ENCODE assay signal across 9 cellular contexts in the genomic region with DNA sequence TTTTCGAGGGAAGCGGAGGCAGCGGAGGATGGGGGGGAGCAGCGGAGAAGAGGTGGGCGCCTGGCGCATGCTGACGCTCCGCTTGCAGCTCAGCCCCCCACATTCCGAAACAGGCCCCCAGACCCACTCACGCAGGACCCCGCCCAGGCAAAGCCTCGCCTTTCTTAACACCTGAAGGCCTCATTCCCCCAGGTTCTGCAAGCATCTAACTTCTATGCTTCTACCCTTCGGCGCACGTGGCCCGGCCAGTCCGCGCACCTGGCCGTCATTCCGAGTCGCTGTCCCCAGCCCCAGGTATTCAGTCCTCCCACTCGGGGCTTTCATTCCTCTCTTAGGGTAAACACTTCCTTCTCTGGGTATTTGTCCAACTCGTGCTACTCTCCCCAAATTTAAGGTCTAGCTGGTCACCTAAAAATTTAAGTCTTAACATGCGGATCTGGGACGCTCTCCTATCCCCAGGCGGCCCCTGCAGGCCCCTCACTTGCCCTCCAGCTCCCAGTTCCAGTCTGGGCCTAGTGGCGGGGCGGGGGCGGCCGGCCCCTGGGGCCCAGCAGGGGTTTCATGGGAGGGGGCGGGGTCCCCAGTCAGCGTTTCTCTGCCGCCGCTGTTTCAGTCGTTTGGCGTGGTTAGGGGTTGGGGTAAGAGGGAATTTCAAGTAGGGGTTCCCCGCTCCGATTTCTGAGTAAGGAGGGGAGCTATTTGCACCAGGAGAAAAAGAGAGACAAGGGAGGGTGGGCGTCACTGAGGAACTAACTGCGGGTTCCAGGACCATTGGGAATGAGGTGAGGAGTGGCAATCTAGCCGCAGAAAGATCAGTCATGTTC. TPM values are rescaled to one million over a fixed set of nuclear protein-coding genes. Genes with fewer than 3 reads are reported as not detected.
A peak's percentile ranks its signal among the peaks of the same experiment; 100 is the strongest.
DNase-seq lines count a peak whose midpoint lies in the region; ATAC-seq and TF ChIP-seq lines count a peak whose summit lies in the region.
"Had no signal": no experiment of that assay in that cellular context is flagged by ENCODE, and none has a peak within 500 bp of the region (broad histone marks: within the 10 kb centered on the region; RNA-seq: fewer than 3 reads in every experiment).

No MANE protein-coding gene starts in this region.

- H3K27me3 Mint-ChIP-seq in activated CD4-positive, alpha-beta T cell treated with anti-CD3 and anti-CD28 coated beads for 36 hours: no peaks in the 10 kb centered on the region

- no peaks in the 10 kb centered on the region for H3K9me3 ChIP-seq in OCI-LY3 (ENCODE audit: insufficient read depth, low read length)

- POLR2A ChIA-PET in activated CD4-positive, alpha-beta T cell treated with anti-CD3 and anti-CD28 coated beads for 36 hours (lab: Charles Lee): interaction anchor here (0.6 to 1.4 kb wide), 6 partner anchors 16 to 63 kb away, joined by 3 to 10 read pairs (median 5); a partner anchor contains a TSS

- CTCF ChIA-PET in activated CD4-positive, alpha-beta T cell treated with anti-CD3 and anti-CD28 coated beads for 36 hours (lab: Charles Lee): interaction anchor here (0.6 to 8.6 kb wide), 28 partner anchors 8 to 440 kb away, joined by 3 to 86 read pairs (median 4); a partner anchor contains a TSS

- H3K36me3 ChIP-seq in OCI-LY3 (replicated peaks; ENCODE audit: low read depth, low read length): peaks cover 2% of the 10 kb centered on the region
- H3K36me3 ChIP-seq in kidney epithelial cell (ENCODE audit: control insufficient read depth, insufficient read depth, low read length): no peaks in the 10 kb centered on the region

- H3K4me2 ChIP-seq in OCI-LY3 (ENCODE audit: low read length): peak overlapping the region; percentile 82

- H3K4me3 Mint-ChIP-seq in activated CD4-positive, alpha-beta T cell treated with anti-CD3 and anti-CD28 coated beads for 36 hours: peak overlapping the region; percentile 96

- peak overlapping the region; percentile 89 for H3K9ac ChIP-seq in OCI-LY3 (ENCODE audit: low read length)

- H3K27ac ChIP-seq in OCI-LY3 (ENCODE audit: low read length): peak overlapping the region; percentile 95

- TF ChIP-seq CTCF in OCI-LY3 (IDR thresholded peaks at IDR 0.05; ENCODE audit: low read depth, low read length): no peak
- TF ChIP-seq CTCF in kidney epithelial cell (IDR thresholded peaks at IDR 0.05; ENCODE audit: insufficient read depth, low read length, poor library complexity, severe bottlenecking): no peak

- H3K79me2 ChIP-seq in OCI-LY3 (ENCODE audit: low read length): peaks cover 23% of the 10 kb centered on the region

- H4K20me1 ChIP-seq in OCI-LY3 (ENCODE audit: insufficient read depth, low read length): no peaks in the 10 kb centered on the region

- H3K9me3 Mint-ChIP-seq in activated CD4-positive, alpha-beta T cell treated with anti-CD3 and anti-CD28 coated beads for 36 hours (ENCODE audit: low read depth): no peaks in the 10 kb centered on the region

- H3K4me3 ChIP-seq in OCI-LY3 (ENCODE audit: low read length) (peak overlapping the region; percentile 84), kidney epithelial cell (ENCODE audit: low read depth, low read length) (peak overlapping the region; percentile 94)

- peak overlapping the region; percentile 92 for H3K27ac Mint-ChIP-seq in activated CD4-positive, alpha-beta T cell treated with anti-CD3 and anti-CD28 coated beads for 36 hours

- H3K27me3 ChIP-seq in OCI-LY3 (ENCODE audit: low read depth, low read length) (no peaks in the 10 kb centered on the region), kidney epithelial cell (ENCODE audit: control insufficient read depth, insufficient read depth, low read length) (no peaks in the 10 kb centered on the region)

- peaks cover 9% of the 10 kb centered on the region for H3K36me3 Mint-ChIP-seq in activated CD4-positive, alpha-beta T cell treated with anti-CD3 and anti-CD28 coated beads for 36 hours (ENCODE audit: low read depth)

- intact Hi-C loops in activated CD4-positive, alpha-beta T cell treated with anti-CD3 and anti-CD28 coated beads for 36 hours (cut with DNase I, micrococcal nuclease): loop anchor here (1.0 to 10.0 kb wide), 15 partner anchors 17 to 1505 kb away; a partner anchor contains a TSS

- peaks cover 36% of the 10 kb centered on the region for H3K4me1 ChIP-seq in OCI-LY3 (ENCODE audit: low read length)

- ATAC-seq in activated CD4-positive, alpha-beta T cell treated with anti-CD3 and anti-CD28 coated beads for 36 hours: peak; percentile 2
- no peak for ATAC-seq in GM21367 (IDR thresholded peaks at IDR 0.05; ENCODE audit: unreplicated experiment)

- no peak overlapping the region for H2AFZ ChIP-seq in OCI-LY3 (ENCODE audit: low read depth, low read length)

- peaks cover 40% of the 10 kb centered on the region for H3K4me1 Mint-ChIP-seq in activated CD4-positive, alpha-beta T cell treated with anti-CD3 and anti-CD28 coated beads for 36 hours

- peak; percentile 87 for DNase-seq in activated CD4-positive, alpha-beta T cell treated with anti-CD3 and anti-CD28 coated beads for 36 hours
- DNase-seq in activated CD4-positive, alpha-beta T cell treated with anti-CD3 and anti-CD28 coated beads for 1 hour: no peak
- DNase-seq in astrocyte of the hippocampus (ENCODE audit: low read depth, low spot score) (peak; percentile 42), kidney epithelial cell (ENCODE audit: low read depth) (no peak), AG08395 (ENCODE audit: low spot score) (no peak)
- peak; percentile 46 for DNase-seq in stimulated activated CD8-positive, alpha-beta memory T cell treated with anti-CD3 and anti-CD28 coated beads, Interleukin-4, amount 100 ng/mL, for 24 hours (ENCODE audit: low read depth)

RNA-seq across cellular contexts. Expression of a gene that starts 2.7 kb away (rescaled TPM):
- total RNA-seq in activated CD4-positive, alpha-beta T cell treated with anti-CD3 and anti-CD28 coated beads for 36 hours: 100 to 1,000 TPM in 1 of 2 experiments, 10 to 100 TPM in 1; 94.0 to 105 TPM
- 28.0 and 40.3 TPM in 2 replicates for total RNA-seq in kidney epithelial cell

RNA-seq across cellular contexts. Expression of a gene that starts 6.5 kb away (rescaled TPM):
- total RNA-seq in activated CD4-positive, alpha-beta T cell treated with anti-CD3 and anti-CD28 coated beads for 36 hours: under 1 TPM; 0.79 to 0.80 TPM
- 1.6 TPM in 1 of 2 replicates, not detected in the other for total RNA-seq in kidney epithelial cell
- total RNA-seq: glomerular endothelial cell had no signal

RNA-seq across cellular contexts. Expression of a gene that starts 16.7 kb away (rescaled TPM):
- total RNA-seq in activated CD4-positive, alpha-beta T cell treated with anti-CD3 and anti-CD28 coated beads for 36 hours: 10 to 100 TPM; 38.0 to 42.4 TPM
- 53.0 and 60.9 TPM in 2 replicates for total RNA-seq in kidney epithelial cell

RNA-seq across cellular contexts. Expression of a gene that starts 25.4 kb away (rescaled TPM):
- 100 to 1,000 TPM; 190 to 196 TPM for total RNA-seq in activated CD4-positive, alpha-beta T cell treated with anti-CD3 and anti-CD28 coated beads for 36 hours
- total RNA-seq in kidney epithelial cell: 67.4 and 72.4 TPM in 2 replicates

RNA-seq across cellular contexts. Expression of a gene that starts 29.3 kb away (rescaled TPM):
- total RNA-seq in activated CD4-positive, alpha-beta T cell treated with anti-CD3 and anti-CD28 coated beads for 36 hours: 10 to 100 TPM; 45.9 to 65.7 TPM
- 176 and 183 TPM in 2 replicates for total RNA-seq in kidney epithelial cell

Comparison
In these comparisons a context has a peak if more than half of its experiments do, and no peak if none do; other contexts are left out.
1. DNase-seq: peak in activated CD4-positive, alpha-beta T cell treated with anti-CD3 and anti-CD28 coated beads for 36 hours (single experiment), astrocyte of the hippocampus (single experiment) and stimulated activated CD8-positive, alpha-beta memory T cell treated with anti-CD3 and anti-CD28 coated beads, Interleukin-4, amount 100 ng/mL, for 24 hours (single experiment); none in activated CD4-positive, alpha-beta T cell treated with anti-CD3 and anti-CD28 coated beads for 1 hour (single experiment), kidney epithelial cell (single experiment) and AG08395 (single experiment).